In the genomic region with DNA sequence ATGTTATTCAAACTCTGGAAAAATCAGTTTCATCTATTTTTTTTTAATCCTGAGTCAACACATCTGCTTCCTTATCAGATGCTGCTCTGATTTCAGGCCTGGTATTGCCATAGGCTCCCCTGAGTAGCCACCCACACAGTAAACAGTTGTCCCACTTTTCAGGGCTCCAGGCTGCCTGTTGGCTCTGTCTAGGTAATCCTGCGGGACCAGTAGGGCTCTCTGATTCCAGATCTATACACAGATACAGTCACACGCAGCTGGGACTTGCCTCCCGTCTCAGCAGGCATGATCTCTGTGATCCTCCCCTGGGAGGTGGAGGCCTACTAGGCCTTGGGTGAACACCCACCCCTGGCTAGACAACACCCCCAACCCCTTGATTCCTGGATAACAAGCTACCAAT, we compare ENCODE assay signal across 15 cellular contexts.
"Had no signal": no experiment of that assay in that cellular context is flagged by ENCODE, and none has a peak within 500 bp of the region (broad histone marks: within the 10 kb centered on the region; RNA-seq: fewer than 3 reads in every experiment).

No MANE protein-coding gene starts in this region.

- H3K9me3 ChIP-seq: adrenal gland had no signal

- H3K36me3 ChIP-seq: adrenal gland had no signal

- H3K27ac Mint-ChIP-seq: activated naive CD4-positive, alpha-beta T cell treated with anti-CD3 and anti-CD28 coated beads, Interleukin-2, amount 10 ng/mL, durations not matched to agents 7 days and 5 days; activated T-helper 2 cell treated with anti-CD3 and anti-CD28 coated beads, Interferon-gamma antibody, Interleukin-2, Interleukin-4, amounts not matched to agents 10 μg/mL and 5 μg/mL and 100 μg/mL, durations not matched to agents 14 hours and 24 hours and 36 hours had no signal

- H3K4me1 ChIP-seq: adrenal gland had no signal

- H3K9me3 Mint-ChIP-seq: activated naive CD4-positive, alpha-beta T cell treated with anti-CD3 and anti-CD28 coated beads, Interleukin-2, amount 10 ng/mL, durations not matched to agents 7 days and 5 days; activated T-helper 2 cell treated with anti-CD3 and anti-CD28 coated beads, Interferon-gamma antibody, Interleukin-2, Interleukin-4, amounts not matched to agents 10 μg/mL and 5 μg/mL and 100 μg/mL, durations not matched to agents 14 hours and 24 hours and 36 hours; central memory CD8-positive, alpha-beta T cell; neural crest cell had no signal

- H3K36me3 Mint-ChIP-seq: activated naive CD4-positive, alpha-beta T cell treated with anti-CD3 and anti-CD28 coated beads, Interleukin-2, amount 10 ng/mL, durations not matched to agents 7 days and 5 days had no signal

- H3K4me1 Mint-ChIP-seq: activated naive CD4-positive, alpha-beta T cell treated with anti-CD3 and anti-CD28 coated beads, Interleukin-2, amount 10 ng/mL, durations not matched to agents 7 days and 5 days; central memory CD8-positive, alpha-beta T cell; neural crest cell had no signal

- H3K27ac ChIP-seq: adrenal gland, epithelial cell of prostate had no signal

- H3K4me3 ChIP-seq: adrenal gland had no signal

- DNase-seq: activated CD4-positive, alpha-beta T cell treated with anti-CD3 and anti-CD28 coated beads, Interleukin-2, amount 50 U/mL, for 1 hour; activated CD4-positive, CD25-positive, alpha-beta regulatory T cell; activated naive CD4-positive, alpha-beta T cell treated with anti-CD3 and anti-CD28 coated beads, Interleukin-2, amount 10 ng/mL, durations not matched to agents 7 days and 5 days; adrenal gland; cortex of kidney; effector memory CD4-positive, alpha-beta T cell; hippocampal formation; kidney glomerular epithelial cell; mesendoderm; stimulated activated CD4-positive, alpha-beta T cell treated with anti-CD3 and anti-CD28 coated beads, Interleukin-15, amount 100 ng/mL, for 24 hours; stimulated activated CD4-positive, alpha-beta T cell treated with anti-CD3 and anti-CD28 coated beads, Interleukin-4, amount 100 ng/mL, for 4 hours had no signal

- H3K27me3 ChIP-seq: adrenal gland had no signal

- H3K4me3 Mint-ChIP-seq: activated naive CD4-positive, alpha-beta T cell treated with anti-CD3 and anti-CD28 coated beads, Interleukin-2, amount 10 ng/mL, durations not matched to agents 7 days and 5 days; central memory CD8-positive, alpha-beta T cell; neural crest cell had no signal
